28 cellular contexts compared by ENCODE assay signal in the genomic region with DNA sequence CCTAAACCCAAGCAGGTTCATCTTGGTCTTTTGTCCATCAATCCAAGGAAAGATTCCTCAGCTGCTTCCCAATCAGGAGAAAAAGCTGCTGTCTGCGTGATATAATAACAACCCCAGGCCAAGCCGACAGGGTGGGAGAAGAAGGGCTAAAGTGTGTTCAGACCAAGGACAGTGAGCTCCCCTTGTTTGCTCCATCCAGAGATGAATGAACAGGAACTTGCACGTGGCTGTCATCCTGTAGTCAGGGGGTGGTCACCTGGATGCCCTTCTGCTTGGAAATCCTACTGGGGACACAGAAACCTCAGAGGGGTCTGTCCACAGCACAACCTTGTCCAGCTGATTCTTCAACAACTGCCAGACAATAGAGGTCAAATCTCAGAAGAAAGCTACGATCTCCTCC.
"Had no signal": no experiment of that assay in that cellular context is flagged by ENCODE, and none has a peak within 500 bp of the region (broad histone marks: within the 10 kb centered on the region; RNA-seq: fewer than 3 reads in every experiment).

No MANE protein-coding gene starts in this region.

- H3K27ac ChIP-seq: left lung, lower lobe of right lung, pancreas, prostate gland, sigmoid colon, spleen, stomach, thyroid gland, transverse colon, upper lobe of right lung had no signal

- H3K9me3 Mint-ChIP-seq: immature natural killer cell had no signal

- H3K36me3 ChIP-seq: left lung, lower lobe of right lung, pancreas, prostate gland, sigmoid colon, spleen, stomach, thyroid gland, transverse colon, upper lobe of right lung had no signal

- ATAC-seq: left colon; left lung; lower lobe of right lung; naive thymus-derived CD8-positive, alpha-beta T cell; pancreas; right cardiac atrium; stimulated activated naive B cell treated with anti-CD40 and anti-IgM and Interleukin-4, amounts not matched to agents 10 μg/mL and 1 μg/mL and 100 μg/mL, for 72 hours; stimulated activated naive CD8-positive, alpha-beta T cell treated with anti-CD3 and anti-CD28 coated beads, Interleukin-15, Interleukin-2, amounts not matched to agents 100 U/mL and 50 U/mL, for 24 hours; upper lobe of right lung had no signal

- H3K27me3 ChIP-seq: pancreas, sigmoid colon, stomach, testis, thyroid gland, transverse colon, upper lobe of right lung had no signal

- FAIRE-seq: islet of Langerhans, kidney, pancreas, small intestine, urothelium cell line had no signal

- H3K4me1 ChIP-seq: left lung, prostate gland had no signal

- H3K4me3 Mint-ChIP-seq: immature natural killer cell; naive thymus-derived CD8-positive, alpha-beta T cell; stimulated activated naive B cell treated with anti-CD40 and anti-IgM and Interleukin-4, amounts not matched to agents 10 μg/mL and 1 μg/mL and 100 μg/mL, for 72 hours had no signal

- H3K36me3 Mint-ChIP-seq: immature natural killer cell had no signal

- H3K27ac Mint-ChIP-seq: immature natural killer cell; naive thymus-derived CD8-positive, alpha-beta T cell; stimulated activated naive B cell treated with anti-CD40 and anti-IgM and Interleukin-4, amounts not matched to agents 10 μg/mL and 1 μg/mL and 100 μg/mL, for 72 hours had no signal

- DNase-seq: hypothalamus; immature natural killer cell; kidney; left colon; left lung; lower lobe of right lung; mammary epithelial cell; mesenchymal stem cell; naive thymus-derived CD8-positive, alpha-beta T cell; nucleus accumbens; pancreas; retina; right cardiac atrium; sigmoid colon; small intestine; spleen; stimulated activated CD4-positive, alpha-beta T cell treated with anti-CD3 and anti-CD28 coated beads, Interleukin-4, amount 100 ng/mL, for 4 hours; stimulated activated CD8-positive, alpha-beta memory T cell treated with anti-CD3 and anti-CD28 coated beads, Interleukin-4, amount 100 ng/mL, for 48 hours; stimulated activated naive B cell treated with anti-CD40 and anti-IgM and Interleukin-4, amounts not matched to agents 10 μg/mL and 1 μg/mL and 100 μg/mL, for 72 hours; stimulated activated naive CD8-positive, alpha-beta T cell treated with anti-CD3 and anti-CD28 coated beads, Interleukin-15, Interleukin-2, amounts not matched to agents 100 U/mL and 50 U/mL, for 24 hours; stomach; thyroid gland; transverse colon; upper lobe of right lung had no signal

- H3K9me3 ChIP-seq: left lung, lower lobe of right lung, pancreas, prostate gland, sigmoid colon, stomach, testis, thyroid gland, transverse colon, upper lobe of right lung had no signal

- H3K4me3 ChIP-seq: left lung, lower lobe of right lung, pancreas, prostate gland, sigmoid colon, spleen, stomach, testis, thyroid gland, transverse colon, upper lobe of right lung had no signal
